7 cellular contexts compared by ENCODE assay signal in genomic region chr4:159077702-159078495, GRCh38. TPM values are rescaled to one million over a fixed set of nuclear protein-coding genes. Genes with fewer than 3 reads are reported as not detected.
DNase-seq lines count a peak whose midpoint lies in the region; ATAC-seq and TF ChIP-seq lines count a peak whose summit lies in the region.

No MANE protein-coding gene starts in this region.

- H3K9me3 Mint-ChIP-seq in WTC11 = 0 out of 2 replicates have a peak, but pooled peaks cover 3% of the 10 kb centered on the region

- POLR2A ChIA-PET in WTC11 (lab: Charles Lee) = no interaction called here

- peak; percentile 88 for ATAC-seq in GM19023 (IDR thresholded peaks at IDR 0.05; ENCODE audit: unreplicated experiment)
- ATAC-seq in HG02678 (IDR thresholded peaks at IDR 0.05; ENCODE audit: unreplicated experiment) = peak; percentile 95
- ATAC-seq in WTC11 = no peak

- H3K4me3 Mint-ChIP-seq in WTC11 = no peak overlapping the region

- H3K27ac Mint-ChIP-seq in WTC11 = no peak overlapping the region

- CTCF ChIA-PET in WTC11 (lab: Charles Lee) = no interaction called here

- H3K36me3 Mint-ChIP-seq in WTC11 = no peaks in the 10 kb centered on the region

- H3K27me3 Mint-ChIP-seq in WTC11 (ENCODE audit: low read depth) = no peaks in the 10 kb centered on the region

- peaks cover 5% of the 10 kb centered on the region for H3K4me1 Mint-ChIP-seq in WTC11

- no peak for TF ChIP-seq CTCF in WTC11 (IDR thresholded peaks at IDR 0.05)

- DNase-seq in NCI-H345 treated with DMSO at 0.1 percent for 48 hours (lab: John Stamatoyannopoulos, UW; ENCODE audit: unreplicated experiment) = peak; percentile 6
- peak; percentile 72 for DNase-seq in germinal center (ENCODE audit: low spot score)
- DNase-seq in WTC11 (ENCODE audit: low spot score) = no peak
- no peak for DNase-seq in HK-2 (ENCODE audit: unreplicated experiment)
- DNase-seq in NCI-H187 (lab: John Stamatoyannopoulos, UW) = no peak

TF ChIP-seq in WTC11, 78 proteins besides CTCF, POLR2A, EP300 and RAD21:
- TF ChIP-seq RORB (CRISPR knock-in tag; IDR thresholded peaks at IDR 0.05) = no peak
- no peak for TF ChIP-seq MYBL2 (CRISPR knock-in tag; IDR thresholded peaks at IDR 0.05)
- TF ChIP-seq, protein P1, sequence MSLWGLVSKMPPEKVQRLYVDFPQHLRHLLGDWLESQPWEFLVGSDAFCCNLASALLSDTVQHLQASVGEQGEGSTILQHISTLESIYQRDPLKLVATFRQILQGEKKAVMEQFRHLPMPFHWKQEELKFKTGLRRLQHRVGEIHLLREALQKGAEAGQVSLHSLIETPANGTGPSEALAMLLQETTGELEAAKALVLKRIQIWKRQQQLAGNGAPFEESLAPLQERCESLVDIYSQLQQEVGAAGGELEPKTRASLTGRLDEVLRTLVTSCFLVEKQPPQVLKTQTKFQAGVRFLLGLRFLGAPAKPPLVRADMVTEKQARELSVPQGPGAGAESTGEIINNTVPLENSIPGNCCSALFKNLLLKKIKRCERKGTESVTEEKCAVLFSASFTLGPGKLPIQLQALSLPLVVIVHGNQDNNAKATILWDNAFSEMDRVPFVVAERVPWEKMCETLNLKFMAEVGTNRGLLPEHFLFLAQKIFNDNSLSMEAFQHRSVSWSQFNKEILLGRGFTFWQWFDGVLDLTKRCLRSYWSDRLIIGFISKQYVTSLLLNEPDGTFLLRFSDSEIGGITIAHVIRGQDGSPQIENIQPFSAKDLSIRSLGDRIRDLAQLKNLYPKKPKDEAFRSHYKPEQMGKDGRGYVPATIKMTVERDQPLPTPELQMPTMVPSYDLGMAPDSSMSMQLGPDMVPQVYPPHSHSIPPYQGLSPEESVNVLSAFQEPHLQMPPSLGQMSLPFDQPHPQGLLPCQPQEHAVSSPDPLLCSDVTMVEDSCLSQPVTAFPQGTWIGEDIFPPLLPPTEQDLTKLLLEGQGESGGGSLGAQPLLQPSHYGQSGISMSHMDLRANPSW (CRISPR knock-in tag; conservative IDR thresholded peaks at IDR 0.05; ENCODE audit: low read depth) = no peak
- no peak for TF ChIP-seq FOXK1 (CRISPR knock-in tag; IDR thresholded peaks at IDR 0.05)
- TF ChIP-seq, protein P2, sequence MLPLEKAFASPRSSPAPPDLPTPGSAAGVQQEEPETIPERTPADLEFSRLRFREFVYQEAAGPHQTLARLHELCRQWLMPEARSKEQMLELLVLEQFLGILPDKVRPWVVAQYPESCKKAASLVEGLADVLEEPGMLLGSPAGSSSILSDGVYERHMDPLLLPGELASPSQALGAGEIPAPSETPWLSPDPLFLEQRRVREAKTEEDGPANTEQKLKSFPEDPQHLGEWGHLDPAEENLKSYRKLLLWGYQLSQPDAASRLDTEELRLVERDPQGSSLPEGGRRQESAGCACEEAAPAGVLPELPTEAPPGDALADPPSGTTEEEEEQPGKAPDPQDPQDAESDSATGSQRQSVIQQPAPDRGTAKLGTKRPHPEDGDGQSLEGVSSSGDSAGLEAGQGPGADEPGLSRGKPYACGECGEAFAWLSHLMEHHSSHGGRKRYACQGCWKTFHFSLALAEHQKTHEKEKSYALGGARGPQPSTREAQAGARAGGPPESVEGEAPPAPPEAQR (CRISPR knock-in tag; IDR thresholded peaks at IDR 0.05) = no peak
- TF ChIP-seq, protein P3, sequence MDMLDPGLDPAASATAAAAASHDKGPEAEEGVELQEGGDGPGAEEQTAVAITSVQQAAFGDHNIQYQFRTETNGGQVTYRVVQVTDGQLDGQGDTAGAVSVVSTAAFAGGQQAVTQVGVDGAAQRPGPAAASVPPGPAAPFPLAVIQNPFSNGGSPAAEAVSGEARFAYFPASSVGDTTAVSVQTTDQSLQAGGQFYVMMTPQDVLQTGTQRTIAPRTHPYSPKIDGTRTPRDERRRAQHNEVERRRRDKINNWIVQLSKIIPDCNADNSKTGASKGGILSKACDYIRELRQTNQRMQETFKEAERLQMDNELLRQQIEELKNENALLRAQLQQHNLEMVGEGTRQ (CRISPR knock-in tag; IDR thresholded peaks at IDR 0.05) = no peak
- TF ChIP-seq CREB1 (CRISPR knock-in tag; IDR thresholded peaks at IDR 0.05) = no peak
- no peak for TF ChIP-seq OVOL2 (CRISPR knock-in tag; IDR thresholded peaks at IDR 0.05; ENCODE audit: borderline replicate concordance)
- no peak for TF ChIP-seq ZNF423 (CRISPR knock-in tag; IDR thresholded peaks at IDR 0.05)
- TF ChIP-seq TCF7 (CRISPR knock-in tag; IDR thresholded peaks at IDR 0.05; ENCODE audit: low read depth) = no peak
- TF ChIP-seq ZNF219 (CRISPR knock-in tag; IDR thresholded peaks at IDR 0.05; ENCODE audit: borderline replicate concordance) = no peak

RNA-seq across cellular contexts. Expression of gene RAPGEF2, which starts 25.0 kb away (rescaled TPM):
- 32.3 to 40.6 TPM (median 33.4 TPM) in 3 replicates for total RNA-seq in WTC11 (2021)

Comparison
In these comparisons a context has a peak if more than half of its experiments do, and no peak if none do; other contexts are left out.
1. DNase-seq: peak in NCI-H345 treated with DMSO at 0.1 percent for 48 hours (single experiment) and germinal center (single experiment); none in WTC11 (single experiment), HK-2 (single experiment) and NCI-H187 (0 of 2).